In genomic region chr14:92121670-92122350, GRCh38 we compare ENCODE assay signal across 8 cellular contexts. TPM values are rescaled to one million over a fixed set of nuclear protein-coding genes. Genes with fewer than 3 reads are reported as not detected.
DNase-seq lines count a peak whose midpoint lies in the region; ATAC-seq, FAIRE-seq and TF ChIP-seq lines count a peak whose summit lies in the region.

TSS of gene CPSF2 (plus strand) at chr14:92121969. CDS start at chr14:92130985, 9,016 bp downstream.
TSS of gene NDUFB1 (minus strand) at chr14:92121706. CDS start at chr14:92117637, 4,069 bp downstream.

- H3K4me1 Mint-ChIP-seq in WTC11 (peaks cover 21% of the 10 kb centered on the region), immature natural killer cell (peaks cover 42 to 62% of the 10 kb centered on the region in 2 donors)

- no peak for FAIRE-seq in bronchial epithelial cell (lab: Jason Lieb, UNC)

- ATAC-seq in GM18858 (IDR thresholded peaks at IDR 0.05; ENCODE audit: unreplicated experiment) (peak; percentile 72), HG03066 (IDR thresholded peaks at IDR 0.05; ENCODE audit: low read depth, unreplicated experiment) (peak; percentile 86), WTC11 (peak; percentile 86)

- H3K36me3 ChIP-seq in ACC112 (ENCODE audit: insufficient read depth, low read length) (peaks cover 24% of the 10 kb centered on the region), bronchial epithelial cell (ENCODE audit: control insufficient read depth, insufficient read depth, low read length) (peaks cover 2% of the 10 kb centered on the region)

- peak within 1 kb of the TSS; percentile 92 for H2AFZ ChIP-seq in ACC112 (ENCODE audit: low read length, unreplicated experiment)

- POLR2A ChIA-PET in WTC11 (lab: Charles Lee) = interaction anchor here (0.7 to 3.6 kb wide), 11 partner anchors 10 to 207 kb away, joined by 3 to 30 read pairs (median 5); partner anchors contain the start of genes ATXN3, SLC24A4 and TRIP11

- CTCF ChIA-PET in WTC11 (lab: Charles Lee) = interaction anchor here (0.6 to 8.2 kb wide), 8 partner anchors 14 to 156 kb away, joined by 3 to 91 read pairs (median 4); partner anchors contain the start of gene ATXN3

- DNase-seq in NCI-H2196 (lab: John Stamatoyannopoulos, UW; ENCODE audit: unreplicated experiment) = peak; percentile 57
- peak; percentile 83 for DNase-seq in WTC11 (ENCODE audit: low spot score)
- peak; percentile 51 for DNase-seq in bronchial epithelial cell (ENCODE audit: low read depth)
- DNase-seq in immature natural killer cell = peak; percentile 83 to 86 (median 86)
- peak; percentile 76 to 80 for DNase-seq in stimulated activated CD4-positive, alpha-beta T cell treated with anti-CD3 and anti-CD28 coated beads, Interleukin-12 subunit alpha, Interleukin-12 subunit beta, amount 100 ng/mL, for 24 hours (ENCODE audit: low read depth in 2 of 2)

- H3K27me3 ChIP-seq in ACC112 (ENCODE audit: insufficient read depth, low read length) = no peaks in the 10 kb centered on the region
- H3K27me3 ChIP-seq in bronchial epithelial cell (ENCODE audit: control insufficient read depth, insufficient read depth, low read length) = no peaks in the 10 kb centered on the region

- H3K4me3 Mint-ChIP-seq in WTC11 = peak within 1 kb of the TSS; percentile 98
- peak within 1 kb of the TSS; percentile 96 to 100 (median 99) for H3K4me3 Mint-ChIP-seq in immature natural killer cell

- H3K9me3 Mint-ChIP-seq in WTC11 (0 out of 2 replicates have a peak, but pooled peaks cover under 1% of the 10 kb centered on the region), immature natural killer cell (no peaks in the 10 kb centered on the region)

- H3K27ac Mint-ChIP-seq in WTC11 (peak within 1 kb of the TSS; percentile 100), immature natural killer cell (peak within 1 kb of the TSS; percentile 97 to 100 (median 100))

- H3K27ac ChIP-seq in ACC112 (ENCODE audit: low read depth, low read length) = peak within 1 kb of the TSS; percentile 89

- H3K36me3 Mint-ChIP-seq in WTC11 = peaks cover 29% of the 10 kb centered on the region
- peaks cover 0 to 6% (median 3%) of the 10 kb centered on the region in 3 donors for H3K36me3 Mint-ChIP-seq in immature natural killer cell

- H3K27me3 Mint-ChIP-seq in WTC11 (ENCODE audit: low read depth) (no peaks in the 10 kb centered on the region), immature natural killer cell (ENCODE audit: low read depth in 3 of 3) (peaks cover 1 to 16% (median 3%) of the 10 kb centered on the region in 3 donors)

- TF ChIP-seq CTCF in WTC11 (IDR thresholded peaks at IDR 0.05) (no peak), bronchial epithelial cell (IDR thresholded peaks at IDR 0.05; ENCODE audit: insufficient read depth, low read length, severe bottlenecking) (no peak)

- peaks cover 59% of the 10 kb centered on the region for H3K79me2 ChIP-seq in ACC112 (ENCODE audit: control insufficient read depth, insufficient read depth, low read length, unreplicated experiment)

- H3K4me3 ChIP-seq in ACC112 (ENCODE audit: low read depth, low read length) (peak within 1 kb of the TSS; percentile 97), bronchial epithelial cell (ENCODE audit: low read depth, low read length) (peak within 1 kb of the TSS; percentile 76)

- peaks cover 30% of the 10 kb centered on the region for H3K4me1 ChIP-seq in ACC112 (ENCODE audit: control insufficient read depth, insufficient read depth, low read length, unreplicated experiment)

TF ChIP-seq in WTC11, 78 proteins besides CTCF, POLR2A, EP300 and RAD21 (continues in another document):
- TF ChIP-seq FOXK1 (CRISPR knock-in tag; IDR thresholded peaks at IDR 0.05) (peak; percentile 0; the same call in 1 of the 2 replicates), JUN (CRISPR knock-in tag; IDR thresholded peaks at IDR 0.05) (no peak), ATF3 (CRISPR knock-in tag; conservative IDR thresholded peaks at IDR 0.05) (no peak), OVOL2 (CRISPR knock-in tag; IDR thresholded peaks at IDR 0.05; ENCODE audit: borderline replicate concordance) (no peak), NR2C2 (CRISPR knock-in tag; IDR thresholded peaks at IDR 0.05) (no peak), ERG (CRISPR knock-in tag; IDR thresholded peaks at IDR 0.05) (no peak), E2F4 (CRISPR knock-in tag; IDR thresholded peaks at IDR 0.05; ENCODE audit: borderline replicate concordance, low read depth) (no peak), CBFB (CRISPR knock-in tag; IDR thresholded peaks at IDR 0.05; ENCODE audit: low read depth) (no peak), EMX1 (CRISPR knock-in tag; IDR thresholded peaks at IDR 0.05) (no peak), HMGXB4 (CRISPR knock-in tag; IDR thresholded peaks at IDR 0.05) (peak; percentile 77; the same call in 1 of the 2 replicates), ZNF281 (CRISPR knock-in tag; IDR thresholded peaks at IDR 0.05) (no peak), TEAD4 (CRISPR knock-in tag; IDR thresholded peaks at IDR 0.05) (no peak), ZMAT4 (CRISPR knock-in tag; IDR thresholded peaks at IDR 0.05) (no peak), GTF2I (CRISPR knock-in tag; conservative IDR thresholded peaks at IDR 0.05) (no peak), NFYB (CRISPR knock-in tag; conservative IDR thresholded peaks at IDR 0.05; ENCODE audit: low read depth) (0 out of 2 replicates have a peak, but pooled peaks have one; percentile 18), ZNF671 (CRISPR knock-in tag; IDR thresholded peaks at IDR 0.05) (no peak), PRRX2 (CRISPR knock-in tag; IDR thresholded peaks at IDR 0.05) (no peak)

RNA-seq across cellular contexts. Expression of gene CPSF2, which starts in this region (rescaled TPM):
- total RNA-seq in WTC11 (2021) = 102 to 109 TPM (median 109 TPM) in 3 replicates
- total RNA-seq in bronchial epithelial cell = 33.4 and 35.3 TPM in 2 replicates
- polyA plus RNA-seq in immature natural killer cell = 10 to 100 TPM; 19.2 to 38.2 (median 26.8) TPM

RNA-seq across cellular contexts. Expression of gene NDUFB1, which starts in this region (rescaled TPM):
- 114 to 121 TPM (median 116 TPM) in 3 replicates for total RNA-seq in WTC11 (2021)
- 60.8 and 151 TPM in 2 replicates for total RNA-seq in bronchial epithelial cell
- polyA plus RNA-seq in immature natural killer cell = 100 to 1,000 TPM; 248 to 492 (median 335) TPM

Comparison
In these comparisons a context has a peak if more than half of its experiments do, and no peak if none do; other contexts are left out.
1. Peak in every context shown above with its lines: DNase-seq, ATAC-seq, H3K4me3 ChIP-seq and H3K27ac ChIP-seq.